Comparison of ENCODE assay signal across 27 cellular contexts in genomic region chr16:50972899-50973298, GRCh38.
"Had no signal": no experiment of that assay in that cellular context is flagged by ENCODE, and none has a peak within 500 bp of the region (broad histone marks: within the 10 kb centered on the region; RNA-seq: fewer than 3 reads in every experiment).

No MANE protein-coding gene starts in this region.

- ATAC-seq: activated naive CD4-positive, alpha-beta T cell treated with anti-CD3 and anti-CD28 coated beads, Interleukin-2, amount 50 U/mL, for 72 hours; activated naive CD8-positive, alpha-beta T cell treated with anti-CD3 and anti-CD28 coated beads, Interleukin-2, amount 50 U/mL, for 24 hours; activated T-cell treated with anti-CD3 and anti-CD28 coated beads, Interleukin-2, amount 50 U/mL, for 4 hours; K562; T-helper 17 cell had no signal

- DNase-seq: activated CD4-positive, alpha-beta memory T cell treated with anti-CD3 and anti-CD28 coated beads for 36 hours; activated CD4-positive, alpha-beta T cell treated with anti-CD3 and anti-CD28 coated beads, Interleukin-2, amount 10 ng/mL, durations not matched to agents 7 days and 5 days; activated CD4-positive, CD25-positive, alpha-beta regulatory T cell; activated CD8-positive, alpha-beta memory T cell treated with anti-CD3 and anti-CD28 coated beads for 24 hours; activated effector memory CD4-positive, alpha-beta T cell treated with anti-CD3 and anti-CD28 coated beads, Interleukin-2, amount 50 U/mL, for 16 hours; activated naive CD4-positive, alpha-beta T cell treated with Interleukin-2 at 50 U/mL for 16 hours; activated naive CD8-positive, alpha-beta T cell treated with anti-CD3 and anti-CD28 coated beads, Interleukin-2, amount 50 U/mL, for 24 hours; activated T-cell treated with anti-CD3 and anti-CD28 coated beads, Interleukin-2, amount 50 U/mL, for 4 hours; amniotic stem cell; cerebellar nuclear complex; Karpas-422; NCI-H1092 treated with DMSO at 0.1 percent for 48 hours; NCI-H1417 treated with DMSO at 0.1 percent for 48 hours; NCI-H1694; NCI-H2029; NCI-H2107; NCI-H2171 treated with DMSO at 0.1 percent for 48 hours; NCI-H226; NCI-H510A; NCI-H526 treated with DMSO at 0.1 percent for 48 hours; NK-92 treated with Interleukin-12 subunit alpha and Interleukin-12 subunit beta, amount 100 ng/mL, for 24 hours; Peyer's patch; SIG-M5; T-helper 17 cell; T-helper 9 cell had no signal
